ENCODE assay signal across 24 cellular contexts in genomic region chr2:160464017-160464416, GRCh38. TPM values are rescaled to one million over a fixed set of nuclear protein-coding genes. Genes with fewer than 3 reads are reported as not detected.
DNase-seq lines count a peak whose midpoint lies in the region; ATAC-seq, FAIRE-seq and TF ChIP-seq lines count a peak whose summit lies in the region.
"Had no signal": no experiment of that assay in that cellular context is flagged by ENCODE, and none has a peak within 500 bp of the region (broad histone marks: within the 10 kb centered on the region; RNA-seq: fewer than 3 reads in every experiment).

No MANE protein-coding gene starts in this region.

- peak overlapping the region; percentile 77 for H3K27ac Mint-ChIP-seq in CD4-positive, alpha-beta T cell
- peak overlapping the region in 4 of 7 donors; percentile 2 to 36 (median 12) for H3K27ac Mint-ChIP-seq in CD4-positive, alpha-beta memory T cell
- H3K27ac Mint-ChIP-seq in nephron progenitor cell: peak overlapping the region; percentile 29
- H3K27ac Mint-ChIP-seq: B cell, CD14-positive monocyte had no signal

- intact Hi-C loops in CD4-positive, alpha-beta T cell (cut with DNase I, micrococcal nuclease): no loop called here
- intact Hi-C loops in CD4-positive, alpha-beta memory T cell (cut with micrococcal nuclease): no loop called here

- H3K27ac ChIP-seq in CD4-positive, alpha-beta T cell (ENCODE audit: low read depth, low read length): no peak overlapping the region
- H3K27ac ChIP-seq in CD4-positive, alpha-beta memory T cell (ENCODE audit: low read depth, low read length): no peak overlapping the region

- H3K9me3 ChIP-seq in CD4-positive, alpha-beta T cell (ENCODE audit: control insufficient read depth, low read length): no peaks in the 10 kb centered on the region
- H3K9me3 ChIP-seq in CD4-positive, alpha-beta memory T cell (ENCODE audit: control insufficient read depth in 1 of 2, low read length in 2 of 2): no peaks in the 10 kb centered on the region
- H3K9me3 ChIP-seq: MG63 had no signal

- POLR2A ChIA-PET in CD4-positive, alpha-beta T cell (lab: Charles Lee): no interaction called here
- POLR2A ChIA-PET in CD4-positive, alpha-beta memory T cell (lab: Charles Lee; ENCODE audit: partially characterized antibody): no interaction called here

- H3K9me3 Mint-ChIP-seq in CD4-positive, alpha-beta T cell: no peaks in the 10 kb centered on the region
- H3K9me3 Mint-ChIP-seq in CD4-positive, alpha-beta memory T cell: no peaks in the 10 kb centered on the region
- H3K9me3 Mint-ChIP-seq in nephron progenitor cell: no peaks in the 10 kb centered on the region

- H3K4me3 ChIP-seq in CD4-positive, alpha-beta memory T cell (ENCODE audit: low read length in 2 of 2): no peak overlapping the region
- no peak overlapping the region for H3K4me3 ChIP-seq in bronchial epithelial cell (ENCODE audit: low read depth, low read length)
- H3K4me3 ChIP-seq: GM23248, MG63 had no signal

- no peak for DNase-seq in CD4-positive, alpha-beta T cell
- no peak for DNase-seq in CD4-positive, alpha-beta memory T cell
- peak; percentile 53 for DNase-seq in bronchial epithelial cell (ENCODE audit: low read depth)
- no peak for DNase-seq in nephron progenitor cell
- DNase-seq in GM19240 (ENCODE audit: insufficient read length, low spot score): no peak
- DNase-seq in NCI-H2227 treated with DMSO at 0.1 percent for 48 hours (lab: John Stamatoyannopoulos, UW): no peak
- DNase-seq: GM23248; H7; KG1; MG63; NCI-H1105 treated with DMSO at 0.1 percent for 48 hours; NCI-H146; NCI-H1930; NCI-H2107; NCI-H446; NCI-H526; NK-92 treated with Interleukin-12 subunit alpha and Interleukin-12 subunit beta, amount 100 ng/mL, for 24 hours; PC-3 had no signal

- H3K4me1 ChIP-seq in CD4-positive, alpha-beta memory T cell (ENCODE audit: insufficient read depth, low read length): peaks cover 37% of the 10 kb centered on the region

- peaks cover 98% of the 10 kb centered on the region for H3K4me1 Mint-ChIP-seq in CD4-positive, alpha-beta T cell (ENCODE audit: low read depth)
- peaks cover 39 to 90% (median 72%) of the 10 kb centered on the region in 4 donors for H3K4me1 Mint-ChIP-seq in CD4-positive, alpha-beta memory T cell
- peaks cover 44% of the 10 kb centered on the region for H3K4me1 Mint-ChIP-seq in nephron progenitor cell
- H3K4me1 Mint-ChIP-seq: B cell had no signal

- H3K27me3 ChIP-seq in CD4-positive, alpha-beta T cell (ENCODE audit: control insufficient read depth, insufficient read depth, low read length): no peaks in the 10 kb centered on the region
- H3K27me3 ChIP-seq in CD4-positive, alpha-beta memory T cell (ENCODE audit: insufficient read depth, low read length): no peaks in the 10 kb centered on the region
- H3K27me3 ChIP-seq in bronchial epithelial cell (ENCODE audit: control insufficient read depth, insufficient read depth, low read length): no peaks in the 10 kb centered on the region
- H3K27me3 ChIP-seq: MG63 had no signal

- no peaks in the 10 kb centered on the region for H3K36me3 ChIP-seq in CD4-positive, alpha-beta memory T cell (ENCODE audit: insufficient read depth, low read length)
- no peaks in the 10 kb centered on the region for H3K36me3 ChIP-seq in bronchial epithelial cell (ENCODE audit: control insufficient read depth, insufficient read depth, low read length)
- H3K36me3 ChIP-seq: MG63 had no signal

- TF ChIP-seq CTCF in CD4-positive, alpha-beta T cell (IDR thresholded peaks at IDR 0.05): no peak
- TF ChIP-seq CTCF in bronchial epithelial cell (IDR thresholded peaks at IDR 0.05; ENCODE audit: insufficient read depth, low read length, severe bottlenecking): no peak
- TF ChIP-seq CTCF in nephron progenitor cell (IDR thresholded peaks at IDR 0.05): no peak

- no peak for ATAC-seq in CD4-positive, alpha-beta T cell (ENCODE audit: poor library complexity)
- ATAC-seq in GM18502 (IDR thresholded peaks at IDR 0.05; ENCODE audit: poor library complexity, unreplicated experiment): no peak
- ATAC-seq: PC-3 had no signal

- CTCF ChIA-PET in CD4-positive, alpha-beta T cell (lab: Charles Lee): interaction anchor here (0.5 kb wide), 1 partner anchor 320 kb away, joined by 3 read pairs; no protein-coding TSS in a partner anchor
- CTCF ChIA-PET in CD4-positive, alpha-beta memory T cell (lab: Charles Lee; ENCODE audit: partially characterized antibody): no interaction called here

- H3K27me3 Mint-ChIP-seq in CD4-positive, alpha-beta T cell: no peaks in the 10 kb centered on the region
- H3K27me3 Mint-ChIP-seq in CD4-positive, alpha-beta memory T cell: no peaks in the 10 kb centered on the region
- H3K27me3 Mint-ChIP-seq in nephron progenitor cell (ENCODE audit: low read depth, poor library complexity): no peaks in the 10 kb centered on the region

- peaks cover 6% of the 10 kb centered on the region for H3K36me3 Mint-ChIP-seq in CD4-positive, alpha-beta T cell (ENCODE audit: low read depth)
- H3K36me3 Mint-ChIP-seq in CD4-positive, alpha-beta memory T cell: peaks cover 0 to 7% of the 10 kb centered on the region in 2 donors
- peaks cover 18% of the 10 kb centered on the region for H3K36me3 Mint-ChIP-seq in nephron progenitor cell (ENCODE audit: low read depth)

- peak overlapping the region; percentile 57 for H3K4me3 Mint-ChIP-seq in CD4-positive, alpha-beta T cell
- peak overlapping the region in 3 of 8 donors; percentile 2 to 25 (median 20) for H3K4me3 Mint-ChIP-seq in CD4-positive, alpha-beta memory T cell
- H3K4me3 Mint-ChIP-seq in nephron progenitor cell: no peak overlapping the region
- H3K4me3 Mint-ChIP-seq: B cell, CD14-positive monocyte had no signal

- no peak for FAIRE-seq in bronchial epithelial cell (lab: Jason Lieb, UNC)
- FAIRE-seq: D721Med, GM18507, HTR-8/SVneo had no signal

RNA-seq across cellular contexts. Expression of gene RBMS1, which starts 29.6 kb away (rescaled TPM):
- total RNA-seq in CD4-positive, alpha-beta T cell: 10 to 100 TPM; 88.6 to 90.3 TPM
- total RNA-seq in CD4-positive, alpha-beta memory T cell: 100 to 1,000 TPM; 101 to 103 TPM
- 100 to 1,000 TPM; 121 to 131 TPM for polyA plus RNA-seq in CD4-positive, alpha-beta memory T cell
- 30.0 and 34.1 TPM in 2 replicates for total RNA-seq in bronchial epithelial cell

Comparison
In these comparisons a context has a peak if more than half of its experiments do, and no peak if none do; other contexts are left out.
1. H3K27ac Mint-ChIP-seq: peak in every context shown above with its lines; median percentile 77 in CD4-positive, alpha-beta T cell; 29 in nephron progenitor cell; 12 in CD4-positive, alpha-beta memory T cell.